Comparison of ENCODE assay signal across 13 cellular contexts in genomic region chr1:183891158-183891557, GRCh38.
DNase-seq lines count a peak whose midpoint lies in the region; ATAC-seq and TF ChIP-seq lines count a peak whose summit lies in the region.
"Had no signal": no experiment of that assay in that cellular context is flagged by ENCODE, and none has a peak within 500 bp of the region (broad histone marks: within the 10 kb centered on the region; RNA-seq: fewer than 3 reads in every experiment).

No MANE protein-coding gene starts in this region.

- H3K9me3 Mint-ChIP-seq in nephron progenitor cell (no peaks in the 10 kb centered on the region), HFFc6 (no peaks in the 10 kb centered on the region)
- H3K9me3 Mint-ChIP-seq: activated T-helper 2 cell treated with anti-CD3 and anti-CD28 coated beads, Interferon-gamma antibody, Interleukin-2, Interleukin-4, amounts not matched to agents 10 μg/mL and 5 μg/mL and 100 μg/mL, durations not matched to agents 14 hours and 24 hours and 36 hours had no signal

- H2AFZ ChIP-seq in MM.1S (ENCODE audit: low read length) = no peak overlapping the region

- H3K27ac Mint-ChIP-seq in nephron progenitor cell (no peak overlapping the region), HFFc6 (no peak overlapping the region)
- H3K27ac Mint-ChIP-seq: activated T-helper 2 cell treated with anti-CD3 and anti-CD28 coated beads, Interferon-gamma antibody, Interleukin-2, Interleukin-4, amounts not matched to agents 10 μg/mL and 5 μg/mL and 100 μg/mL, durations not matched to agents 14 hours and 24 hours and 36 hours had no signal

- ATAC-seq in GM18498 (IDR thresholded peaks at IDR 0.05; ENCODE audit: unreplicated experiment) (peak; percentile 64), GM19468 (IDR thresholded peaks at IDR 0.05; ENCODE audit: extremely low read depth, unreplicated experiment) (peak; percentile 77), HG02870 (IDR thresholded peaks at IDR 0.05; ENCODE audit: unreplicated experiment) (peak; percentile 87), HG02973 (IDR thresholded peaks at IDR 0.05; ENCODE audit: unreplicated experiment) (no peak), HG02970 (IDR thresholded peaks at IDR 0.05; ENCODE audit: low FRiP score, unreplicated experiment) (no peak)
- ATAC-seq: left ventricle myocardium superior had no signal

- H3K36me3 ChIP-seq in MM.1S (replicated peaks; ENCODE audit: insufficient read depth, low read length) = no peaks in the 10 kb centered on the region

- H3K9me3 ChIP-seq in MM.1S (replicated peaks; ENCODE audit: insufficient read depth, low read length) = no peaks in the 10 kb centered on the region
- H3K9me3 ChIP-seq: tibial nerve had no signal

- H3K9ac ChIP-seq in MM.1S (ENCODE audit: low read length) = no peak overlapping the region

- H3K4me2 ChIP-seq in MM.1S (ENCODE audit: low read depth, low read length) = no peak overlapping the region; the same call in 1 of the 2 replicates

- H4K20me1 ChIP-seq in MM.1S (ENCODE audit: insufficient read depth, low read length) = no peaks in the 10 kb centered on the region

- no peak overlapping the region for H3K4me3 ChIP-seq in MM.1S (ENCODE audit: low read length)
- H3K4me3 ChIP-seq: tibial nerve had no signal

- no peak overlapping the region for H3K27ac ChIP-seq in MM.1S (ENCODE audit: low read length)
- H3K27ac ChIP-seq: tibial nerve had no signal

- H3K9me2 ChIP-seq in MM.1S (replicated peaks; ENCODE audit: insufficient read depth, low read length) = no peaks in the 10 kb centered on the region

- no peaks in the 10 kb centered on the region for H3K27me3 ChIP-seq in MM.1S (replicated peaks; ENCODE audit: insufficient read depth, low read length)
- H3K27me3 ChIP-seq: tibial nerve had no signal

- H3K4me3 Mint-ChIP-seq in nephron progenitor cell (no peak overlapping the region), HFFc6 (no peak overlapping the region)

- peaks cover 3% of the 10 kb centered on the region for H3K27me3 Mint-ChIP-seq in nephron progenitor cell (ENCODE audit: low read depth, poor library complexity)
- H3K27me3 Mint-ChIP-seq in HFFc6 (ENCODE audit: insufficient read depth) = no peaks in the 10 kb centered on the region

- no peak for TF ChIP-seq CTCF in MM.1S (IDR thresholded peaks at IDR 0.05; ENCODE audit: low read length)
- no peak for TF ChIP-seq CTCF in nephron progenitor cell (IDR thresholded peaks at IDR 0.05)
- TF ChIP-seq CTCF in HFFc6 (IDR thresholded peaks at IDR 0.05) = no peak

- no peaks in the 10 kb centered on the region for H3K79me2 ChIP-seq in MM.1S (ENCODE audit: low read length)

- peak; percentile 18 for DNase-seq in MM.1S
- DNase-seq in nephron progenitor cell = no peak
- DNase-seq in HFFc6 = no peak
- DNase-seq: activated CD4-positive, alpha-beta T cell treated with anti-CD3 and anti-CD28 coated beads for 4 hours; Kasumi-1; left ventricle myocardium superior had no signal

- peaks cover 59% of the 10 kb centered on the region for H3K4me1 ChIP-seq in MM.1S (ENCODE audit: low read length)

- H3K4me1 Mint-ChIP-seq in nephron progenitor cell (peaks cover 10% of the 10 kb centered on the region), HFFc6 (ENCODE audit: low read depth) (peaks cover 13% of the 10 kb centered on the region; the same call in 1 of the 2 replicates)

- H3F3A ChIP-seq in MM.1S (ENCODE audit: insufficient read depth, low read length) = peaks cover 6% of the 10 kb centered on the region; the same call in 1 of the 2 replicates

- H3K36me3 Mint-ChIP-seq in nephron progenitor cell (ENCODE audit: low read depth) = peaks cover 39% of the 10 kb centered on the region
- peaks cover 42% of the 10 kb centered on the region for H3K36me3 Mint-ChIP-seq in HFFc6 (ENCODE audit: low read depth)

Comparison
In these comparisons a context has a peak if more than half of its experiments do, and no peak if none do; other contexts are left out.
1. ATAC-seq: peak in GM18498 (single experiment), GM19468 (single experiment) and HG02870 (single experiment); none in HG02973 (single experiment) and HG02970 (single experiment).